In genomic region chr5:109668668-109669422, GRCh38 we compare ENCODE assay signal across 20 cellular contexts. TPM values are rescaled to one million over a fixed set of nuclear protein-coding genes. Genes with fewer than 3 reads are reported as not detected.
A peak's percentile ranks its signal among the peaks of the same experiment; 100 is the strongest.
DNase-seq lines count a peak whose midpoint lies in the region; ATAC-seq, FAIRE-seq and TF ChIP-seq lines count a peak whose summit lies in the region.
"Had no signal": no experiment of that assay in that cellular context is flagged by ENCODE, and none has a peak within 500 bp of the region (broad histone marks: within the 10 kb centered on the region; RNA-seq: fewer than 3 reads in every experiment).

No MANE protein-coding gene starts in this region.

- peak; percentile 49 for FAIRE-seq in GM12878 (lab: Jason Lieb, UNC)
- FAIRE-seq: bronchial epithelial cell had no signal

- ATAC-seq in GM18498 (IDR thresholded peaks at IDR 0.05; ENCODE audit: unreplicated experiment) (peak; percentile 84), GM19468 (IDR thresholded peaks at IDR 0.05; ENCODE audit: extremely low read depth, unreplicated experiment) (peak; percentile 81), HG02798 (IDR thresholded peaks at IDR 0.05; ENCODE audit: poor library complexity, unreplicated experiment) (peak; percentile 76), GM12878 (peak; percentile 38), HG02970 (IDR thresholded peaks at IDR 0.05; ENCODE audit: low FRiP score, unreplicated experiment) (no peak)

- no peak for TF ChIP-seq EP300 in GM12878 (IDR thresholded peaks at IDR 0.05; ENCODE audit: borderline replicate concordance in 1 of 2, control insufficient read depth in 1 of 2, low read depth in 2 of 2, low read length in 2 of 2)

- H3K79me2 ChIP-seq in GM12878 (ENCODE audit: control insufficient read depth, insufficient read depth, low read length), result no peaks in the 10 kb centered on the region

- H3K36me3 ChIP-seq in GM12878 (ENCODE audit: control insufficient read depth in 2 of 2, insufficient read depth in 2 of 2, low read length in 1 of 2), result no peaks in the 10 kb centered on the region
- H3K36me3 ChIP-seq: sigmoid colon, vagina, WERI-Rb-1 had no signal

- H3K4me2 ChIP-seq in GM12878 (ENCODE audit: control insufficient read depth, insufficient read depth), result no peak overlapping the region

- WGBS in GM12878 (ENCODE audit: insufficient coverage, insufficient replicate concordance, low lambda C conversion rate, missing lambda C conversion rate), result 36% methylated on average over 4 of the region's 4 CpGs

- TF ChIP-seq POLR2A in GM12878 (IDR thresholded peaks at IDR 0.05; ENCODE audit: low read depth, low read length), result no peak

- H3K27ac ChIP-seq in GM12878 (ENCODE audit: control insufficient read depth, insufficient read depth), result no peak overlapping the region
- H3K27ac ChIP-seq: sigmoid colon, vagina, WERI-Rb-1 had no signal

- no peak overlapping the region for H2AFZ ChIP-seq in GM12878 (ENCODE audit: control insufficient read depth, low read depth, low read length)

- RAD21 ChIA-PET in GM12878 (lab: Charles Lee; ENCODE audit: unreplicated experiment), result no interaction called here

- TF ChIP-seq CTCF in GM12878 (IDR thresholded peaks at IDR 0.05 in 2 of 3, conservative IDR thresholded peaks at IDR 0.05 in 1 of 3; ENCODE audit: control insufficient read depth in 2 of 3, extremely low read depth in 1 of 3, insufficient read depth in 1 of 3, low read depth in 3 of 3, low read length in 3 of 3), result no peak

- in situ Hi-C loops in GM12878 (cut with MboI), result no loop called here

- CTCF ChIA-PET in GM12878 (lab: Yijun Ruan, JAX), result interaction anchor here (0.6 kb wide), 1 partner anchor 1892 kb away, joined by 3 read pairs; no protein-coding TSS in a partner anchor

- BruUV-seq in GM12878 (replicated peaks; lab: Mats Ljungman, UMichigan), result no TSS peak

- H3K9ac ChIP-seq in GM12878 (ENCODE audit: control insufficient read depth, insufficient read depth, low read length), result no peak overlapping the region

- POLR2A ChIA-PET in GM12878 (lab: Charles Lee), result interaction anchor here (0.6 kb wide), 1 partner anchor 853 kb away, joined by 3 read pairs; no protein-coding TSS in a partner anchor

- DNase-seq in GM12878 (ENCODE audit: low read depth, low spot score) (no peak), islet precursor cell (no peak), NCI-H510A treated with DMSO at 0.1 percent for 48 hours (lab: John Stamatoyannopoulos, UW) (no peak), SHP77 treated with DMSO at 0.1 percent for 48 hours (lab: John Stamatoyannopoulos, UW) (no peak)
- DNase-seq: ACHN; activated CD4-positive, alpha-beta memory T cell treated with anti-CD3 and anti-CD28 coated beads, Interleukin-2, amount 10 ng/mL, durations not matched to agents 7 days and 5 days; activated T-cell treated with anti-CD3 and anti-CD28 coated beads, Interleukin-2, amount 50 U/mL, for 48 hours; DMS53; dorsolateral prefrontal cortex; NCI-H1436 treated with DMSO at 0.1 percent for 48 hours; Right ventricle myocardium superior; sigmoid colon; stimulated activated CD4-positive, alpha-beta T cell treated with anti-CD3 and anti-CD28 coated beads, Interleukin-2, amount 100 ng/mL, for 24 hours; WERI-Rb-1 had no signal

- no peak overlapping the region for H3K4me3 ChIP-seq in GM12878
- H3K4me3 ChIP-seq: dorsolateral prefrontal cortex, sigmoid colon, vagina had no signal

- TF ChIP-seq RAD21 in GM12878 (IDR thresholded peaks at IDR 0.05; ENCODE audit: insufficient read depth, low read depth, low read length), result no peak

- SMC1A ChIA-PET in GM12878 (lab: Charles Lee; ENCODE audit: uncharacterized antibody, unreplicated experiment), result interaction anchor here (0.7 kb wide), 1 partner anchor 13 kb away, joined by 3 read pairs; no protein-coding TSS in a partner anchor

- intact Hi-C loops in GM12878 (cut with micrococcal nuclease; ENCODE audit: unreplicated experiment), result no loop called here

- no peaks in the 10 kb centered on the region for H3K4me1 ChIP-seq in GM12878 (ENCODE audit: control insufficient read depth, insufficient read depth, low read length)
- H3K4me1 ChIP-seq: sigmoid colon, vagina had no signal

- H3K9me3 ChIP-seq in GM12878 (replicated peaks; ENCODE audit: control insufficient read depth, insufficient read depth, low read length), result no peaks in the 10 kb centered on the region; the same call in 2 of the 3 replicates
- H3K9me3 ChIP-seq: sigmoid colon, vagina had no signal

- no peaks in the 10 kb centered on the region for H3K27me3 ChIP-seq in GM12878 (replicated peaks in 1 of 2; ENCODE audit: control insufficient read depth in 2 of 2, insufficient read depth in 2 of 2, low read length in 1 of 2)
- H3K27me3 ChIP-seq: dorsolateral prefrontal cortex, sigmoid colon, vagina had no signal

- no peaks in the 10 kb centered on the region for H4K20me1 ChIP-seq in GM12878 (ENCODE audit: control insufficient read depth, insufficient read depth)

TF ChIP-seq in GM12878, 131 proteins besides CTCF, POLR2A, EP300 and RAD21 (continues in another document):
- TF ChIP-seq CBX5 (IDR thresholded peaks at IDR 0.05; ENCODE audit: low read depth) (no peak), HDAC6 (IDR thresholded peaks at IDR 0.05; ENCODE audit: unreplicated experiment) (no peak), REST (IDR thresholded peaks at IDR 0.05; ENCODE audit: low read depth, low read length) (no peak), RAD51 (IDR thresholded peaks at IDR 0.05) (no peak), PAX5 (IDR thresholded peaks at IDR 0.05; ENCODE audit: borderline replicate concordance, low read depth, low read length) (no peak), PBX3 (IDR thresholded peaks at IDR 0.05; ENCODE audit: insufficient replicate concordance, low read depth, low read length) (no peak), POLR2AphosphoS5 (IDR thresholded peaks at IDR 0.05; ENCODE audit: low read length) (no peak), MTA2 (IDR thresholded peaks at IDR 0.05; ENCODE audit: low read depth) (no peak), EED (IDR thresholded peaks at IDR 0.05; ENCODE audit: low read depth) (no peak), E2F4 (IDR thresholded peaks at IDR 0.05; ENCODE audit: low read depth, low read length) (no peak), TBL1XR1 (IDR thresholded peaks at IDR 0.05; ENCODE audit: low read depth, low read length) (no peak)

RNA-seq across cellular contexts. Expression of gene MAN2A1, which starts 20.9 kb away (rescaled TPM):
- total RNA-seq in GM12878 (2013; cell fraction: nucleolus; rRNA removed), result 43.6 and 52.3 TPM in 2 replicates
- total RNA-seq in GM12878 (2014; rRNA removed), result 12.7 and 14.8 TPM in 2 replicates
- 16.5 and 16.6 TPM in 2 replicates for total RNA-seq in GM12878 (2014; rRNA removed; fragmentation: Illumina TruSeq; extraction: Trizol)
- 12.0 and 14.5 TPM in 2 replicates for total RNA-seq in GM12878 (2021)
- 3.5 TPM for polyA plus RNA-seq in GM12878 (2011; ENCODE audit: low read depth)
- polyA plus RNA-seq in GM12878 (2011; rRNA removed), result 27.9 and 40.9 TPM in 2 replicates
- polyA plus RNA-seq in GM12878 (2011; cell fraction: cytosol; rRNA removed), result 10.1 and 10.5 TPM in 2 replicates
- polyA plus RNA-seq in GM12878 (2011; cell fraction: nucleus; rRNA removed), result 26.2 and 29.4 TPM in 2 replicates
- 5.6 and 6.7 TPM in 2 replicates for polyA plus RNA-seq in GM12878 (2012)
- polyA plus RNA-seq in GM12878 (2014; fragmentation: Illumina TruSeq; extraction: Trizol), result 11.7 and 13.6 TPM in 2 replicates
- polyA plus RNA-seq in GM12878 (2014; fragmentation: Nextera tagmentation; extraction: Ambion mirVana), result 1 to 10 TPM; 4.2 to 4.5 TPM
- 6.2 and 7.4 TPM in 2 replicates for polyA plus RNA-seq in GM12878 (2014; rRNA removed)
- 1 to 10 TPM; 8.5 to 9.2 TPM for polyA plus RNA-seq in GM12878 (2016; fragmentation: Nextera tagmentation; extraction: Ambion mirVana)
- polyA minus RNA-seq in GM12878 (2011; rRNA and poly(A)+ RNA removed), result 41.2 and 46.7 TPM in 2 replicates
- polyA minus RNA-seq in GM12878 (2011; cell fraction: cytosol; rRNA and poly(A)+ RNA removed), result 15.6 and 28.1 TPM in 2 replicates
- 51.1 and 77.2 TPM in 2 replicates for polyA minus RNA-seq in GM12878 (2011; cell fraction: nucleus; rRNA and poly(A)+ RNA removed)
